In genomic region chr16:31142109-31143035, GRCh38 we compare ENCODE assay signal across 8 cellular contexts. TPM values are rescaled to one million over a fixed set of nuclear protein-coding genes. Genes with fewer than 3 reads are reported as not detected.
DNase-seq lines count a peak whose midpoint lies in the region; ATAC-seq and TF ChIP-seq lines count a peak whose summit lies in the region.

No MANE protein-coding gene starts in this region.

- ATAC-seq in HG03457 (IDR thresholded peaks at IDR 0.05; ENCODE audit: unreplicated experiment) (peak; percentile 86), left colon (peak; percentile 81)
- peak; percentile 96 for ATAC-seq in activated CD4-positive, alpha-beta T cell treated with anti-CD3 and anti-CD28 coated beads for 36 hours

- DNase-seq in BJ (ENCODE audit: low read depth) (peak; percentile 90), GM19240 (ENCODE audit: insufficient read length, low spot score) (peak; percentile 100), NCI-H510A treated with DMSO at 0.1 percent for 48 hours (lab: John Stamatoyannopoulos, UW) (peak; percentile 97), left colon (peak; percentile 99)
- peak; percentile 100 for DNase-seq in activated CD4-positive, alpha-beta T cell treated with anti-CD3 and anti-CD28 coated beads for 36 hours
- peak; percentile 95 to 97 for DNase-seq in stimulated activated CD4-positive, alpha-beta T cell treated with anti-CD3 and anti-CD28 coated beads, Interleukin-1b, Interleukin-23, amount 100 ng/mL, for 4 hours (ENCODE audit: low read depth in 2 of 2)

- H3K27me3 Mint-ChIP-seq in activated CD4-positive, alpha-beta T cell treated with anti-CD3 and anti-CD28 coated beads for 36 hours, result no peaks in the 10 kb centered on the region

- H3K9me3 Mint-ChIP-seq in activated CD4-positive, alpha-beta T cell treated with anti-CD3 and anti-CD28 coated beads for 36 hours (ENCODE audit: low read depth), result no peaks in the 10 kb centered on the region

- H3K4me3 ChIP-seq in BJ (ENCODE audit: low read depth, low read length), result peak overlapping the region; percentile 35

- peak overlapping the region; percentile 80 for H3K27ac Mint-ChIP-seq in activated CD4-positive, alpha-beta T cell treated with anti-CD3 and anti-CD28 coated beads for 36 hours

- TF ChIP-seq CTCF in BJ (IDR thresholded peaks at IDR 0.05; ENCODE audit: insufficient read depth, low read depth, low read length), result peak; percentile 96

- peaks cover 10% of the 10 kb centered on the region for H3K27me3 ChIP-seq in BJ (ENCODE audit: control insufficient read depth, insufficient read depth, low read length)

- peak overlapping the region; percentile 75 for H3K27ac ChIP-seq in cingulate gyrus (ENCODE audit: low read depth, low read length)

- POLR2A ChIA-PET in BJ (lab: Charles Lee), result interaction anchor here (0.6 to 2.1 kb wide), 8 partner anchors 14 to 570 kb away, joined by 3 to 20 read pairs (median 10); partner anchors contain the start of genes FUS, HSD3B7 and KAT8
- POLR2A ChIA-PET in activated CD4-positive, alpha-beta T cell treated with anti-CD3 and anti-CD28 coated beads for 36 hours (lab: Charles Lee), result interaction anchor here (0.7 to 2.6 kb wide), 14 partner anchors 13 to 731 kb away, joined by 3 to 38 read pairs (median 4); partner anchors contain the start of genes FUS, HSD3B7, KAT8 and ZNF267

- CTCF ChIA-PET in BJ (lab: Yijun Ruan, JAX), result interaction anchor here (0.6 to 2.9 kb wide), 40 partner anchors 9 to 318 kb away, joined by 3 to 33 read pairs (median 5); partner anchors contain the start of genes BCKDK, COX6A2, FUS and HSD3B7
- CTCF ChIA-PET in activated CD4-positive, alpha-beta T cell treated with anti-CD3 and anti-CD28 coated beads for 36 hours (lab: Charles Lee), result interaction anchor here (0.6 to 4.0 kb wide), 38 partner anchors 9 to 731 kb away, joined by 3 to 37 read pairs (median 4); partner anchors contain the start of genes FBRS, FUS, HSD3B7 and KAT8

- peak overlapping the region; percentile 62 for H3K4me3 Mint-ChIP-seq in activated CD4-positive, alpha-beta T cell treated with anti-CD3 and anti-CD28 coated beads for 36 hours

- peaks cover 12% of the 10 kb centered on the region for H3K4me1 Mint-ChIP-seq in activated CD4-positive, alpha-beta T cell treated with anti-CD3 and anti-CD28 coated beads for 36 hours

- intact Hi-C loops in activated CD4-positive, alpha-beta T cell treated with anti-CD3 and anti-CD28 coated beads for 36 hours (cut with DNase I, micrococcal nuclease), result loop anchor here (1.0 to 10.0 kb wide), 18 partner anchors 25 to 334 kb away; partner anchors contain the start of genes ARMC5 (in 2 of the 2), BCKDK (in 2 of the 2), KAT8 (in 2 of the 2) and SETD1A (in 2 of the 2)
- intact Hi-C loops in left colon (cut with DNase I, micrococcal nuclease), result loop anchor here in 1 of 2 donors (10.0 kb wide), 1 partner anchor 158 kb away; the partner anchor contains the start of gene HSD3B7

- no peaks in the 10 kb centered on the region for H3K36me3 Mint-ChIP-seq in activated CD4-positive, alpha-beta T cell treated with anti-CD3 and anti-CD28 coated beads for 36 hours (ENCODE audit: low read depth)

- H3K36me3 ChIP-seq in BJ (ENCODE audit: control insufficient read depth, insufficient read depth, low read length), result no peaks in the 10 kb centered on the region

RNA-seq across cellular contexts. Expression of gene PRSS8, which starts 6.8 kb away (rescaled TPM):
- polyA plus RNA-seq in BJ (2011; rRNA removed), result not detected in 2 replicates
- polyA minus RNA-seq in BJ (2011; rRNA and poly(A)+ RNA removed), result 0.09 TPM in 1 of 2 replicates, not detected in the other
- total RNA-seq in activated CD4-positive, alpha-beta T cell treated with anti-CD3 and anti-CD28 coated beads for 36 hours, result not detected
- total RNA-seq in left colon, result 100 to 1,000 TPM; 409 to 428 TPM

RNA-seq across cellular contexts. Expression of gene PRSS36, which starts 7.5 kb away (rescaled TPM):
- 0.22 and 0.39 TPM in 2 replicates for polyA plus RNA-seq in BJ (2011; rRNA removed)
- 0.46 TPM in 1 of 2 replicates, not detected in the other for polyA minus RNA-seq in BJ (2011; rRNA and poly(A)+ RNA removed)
- total RNA-seq in activated CD4-positive, alpha-beta T cell treated with anti-CD3 and anti-CD28 coated beads for 36 hours, result under 1 TPM; 0.26 to 0.43 TPM
- total RNA-seq in left colon, result 1 to 10 TPM; 8.1 to 9.7 TPM

RNA-seq across cellular contexts. Expression of gene KAT8, which starts 24.9 kb away (rescaled TPM):
- 28.9 and 31.9 TPM in 2 replicates for polyA plus RNA-seq in BJ (2011; rRNA removed)
- polyA minus RNA-seq in BJ (2011; rRNA and poly(A)+ RNA removed), result 14.6 and 22.9 TPM in 2 replicates
- 10 to 100 TPM; 53.6 to 63.1 TPM for total RNA-seq in activated CD4-positive, alpha-beta T cell treated with anti-CD3 and anti-CD28 coated beads for 36 hours
- total RNA-seq in left colon, result 10 to 100 TPM; 61.6 to 76.0 TPM

RNA-seq across cellular contexts. Expression of gene BCKDK, which starts 34.2 kb away (rescaled TPM):
- polyA plus RNA-seq in BJ (2011; rRNA removed), result 31.0 and 56.0 TPM in 2 replicates
- polyA minus RNA-seq in BJ (2011; rRNA and poly(A)+ RNA removed), result 27.7 and 37.0 TPM in 2 replicates
- 10 to 100 TPM; 50.0 to 53.3 TPM for total RNA-seq in activated CD4-positive, alpha-beta T cell treated with anti-CD3 and anti-CD28 coated beads for 36 hours
- total RNA-seq in left colon, result 10 to 100 TPM; 34.6 to 36.3 TPM

RNA-seq across cellular contexts. Expression of gene FUS, which starts 37.6 kb away (rescaled TPM):
- polyA plus RNA-seq in BJ (2011; rRNA removed), result 109 and 113 TPM in 2 replicates
- polyA minus RNA-seq in BJ (2011; rRNA and poly(A)+ RNA removed), result 98.8 and 103 TPM in 2 replicates
- total RNA-seq in activated CD4-positive, alpha-beta T cell treated with anti-CD3 and anti-CD28 coated beads for 36 hours, result 100 to 1,000 TPM; 647 to 648 TPM
- 100 to 1,000 TPM; 158 to 173 TPM for total RNA-seq in left colon

Comparison
In these comparisons a context has a peak if more than half of its experiments do, and no peak if none do; other contexts are left out.
1. Peak in every context shown above with its lines: DNase-seq, ATAC-seq, H3K4me3 ChIP-seq and H3K27ac ChIP-seq.
2. RNA of gene PRSS8, which starts 6.8 kb away (total RNA-seq): 409 to 428 TPM in left colon; not detected in activated CD4-positive, alpha-beta T cell treated with anti-CD3 and anti-CD28 coated beads for 36 hours; every median in the first group is over 100 times any median in the second.
3. RNA of gene PRSS36, which starts 7.5 kb away (total RNA-seq): 8.1 to 9.7 TPM in left colon; 0.26 to 0.43 TPM in activated CD4-positive, alpha-beta T cell treated with anti-CD3 and anti-CD28 coated beads for 36 hours; every median in the first group is over 4 times any median in the second.